Comparison of ENCODE assay signal across 25 cellular contexts in the genomic region with DNA sequence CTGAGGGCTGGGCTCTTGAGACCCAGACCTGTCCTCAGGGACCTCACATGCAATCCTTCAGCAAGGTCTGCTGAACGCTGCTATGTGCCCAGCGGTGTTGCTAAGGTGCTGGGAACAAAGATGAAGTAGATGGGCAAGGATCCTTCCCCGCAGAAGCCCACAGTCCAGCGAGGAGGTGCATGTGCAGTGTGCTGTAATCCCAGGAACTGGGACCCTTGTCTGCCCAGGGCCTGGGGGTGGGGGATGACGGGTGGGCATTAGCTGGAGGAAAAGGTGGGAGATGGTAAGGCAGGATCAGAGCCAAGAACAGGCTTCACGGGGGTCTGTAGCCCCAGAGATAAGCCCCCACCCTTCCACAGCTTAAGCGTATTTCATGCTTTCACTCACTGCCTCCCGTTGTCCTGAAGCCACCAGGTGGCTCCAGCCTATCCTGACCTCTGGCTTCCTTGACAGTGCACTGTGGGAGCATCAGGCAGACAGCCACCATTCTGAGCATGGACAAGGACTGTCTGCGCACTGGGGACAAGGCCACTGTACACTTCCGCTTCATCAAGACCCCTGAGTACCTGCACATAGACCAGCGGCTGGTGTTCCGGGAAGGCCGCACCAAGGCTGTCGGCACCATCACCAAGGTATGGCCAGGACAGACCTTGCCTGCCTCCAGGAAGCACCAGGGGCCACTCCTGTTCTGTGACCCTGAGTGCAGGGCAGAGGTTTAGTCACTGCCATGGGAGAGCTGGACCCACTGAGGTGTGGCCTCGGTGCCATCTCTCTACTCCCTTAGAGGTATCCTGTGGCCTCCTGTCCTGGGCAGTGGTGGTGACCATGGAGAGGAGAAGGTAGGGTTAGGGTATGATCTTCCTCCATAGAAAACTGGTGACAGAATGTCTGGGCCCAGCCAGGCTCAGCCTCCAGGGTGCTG. TPM values are rescaled to one million over a fixed set of nuclear protein-coding genes. Genes with fewer than 3 reads are reported as not detected.
DNase-seq lines count a peak whose midpoint lies in the region; ATAC-seq, FAIRE-seq and TF ChIP-seq lines count a peak whose summit lies in the region.
"Had no signal": no experiment of that assay in that cellular context is flagged by ENCODE, and none has a peak within 500 bp of the region (broad histone marks: within the 10 kb centered on the region; RNA-seq: fewer than 3 reads in every experiment).

No MANE protein-coding gene starts in this region.

- SMC1A ChIA-PET in GM12878 (lab: Charles Lee; ENCODE audit: uncharacterized antibody, unreplicated experiment): no interaction called here

- no peaks in the 10 kb centered on the region for H3K9me3 ChIP-seq in GM12878 (replicated peaks; ENCODE audit: control insufficient read depth, insufficient read depth, low read length)
- H3K9me3 ChIP-seq: A549, lower lobe of right lung had no signal

- ATAC-seq in GM12878: no peak
- no peak for ATAC-seq in memory B cell (ENCODE audit: low read depth)
- no peak for ATAC-seq in stimulated activated memory B cell treated with anti-CD40 and anti-IgM and Interleukin-4, amounts not matched to agents 10 μg/mL and 1 μg/mL and 100 μg/mL, for 72 hours
- ATAC-seq in HG02840 (IDR thresholded peaks at IDR 0.05; ENCODE audit: low FRiP score, unreplicated experiment): no peak
- ATAC-seq: A549, lower lobe of right lung had no signal

- H3K79me2 ChIP-seq in GM12878 (ENCODE audit: control insufficient read depth, insufficient read depth, low read length): no peaks in the 10 kb centered on the region

- no peak for DNase-seq in activated T-cell treated with anti-CD3 and anti-CD28 coated beads, Interleukin-2, amount 50 U/mL, for 24 hours
- DNase-seq in activated T-cell treated with anti-CD3 and anti-CD28 coated beads for 4 hours (no peak), GM12878 (ENCODE audit: low read depth, low spot score) (no peak), memory B cell (ENCODE audit: low spot score in 2 of 2) (no peak), islet precursor cell (no peak), OCI-M2 (lab: John Stamatoyannopoulos, UW; ENCODE audit: unreplicated experiment) (no peak)
- DNase-seq: activated CD4-positive, alpha-beta T cell treated with anti-CD3 and anti-CD28 coated beads, Interleukin-2, amount 10 ng/mL, durations not matched to agents 24 days and 14 days; activated CD8-positive, alpha-beta memory T cell treated with anti-CD3 and anti-CD28 coated beads, Interleukin-2, amount 50 U/mL, for 4 hours; activated effector memory CD4-positive, alpha-beta T cell treated with Interleukin-2 at 50 U/mL for 16 hours; amygdala; HCEC 1CT; lower lobe of right lung; NCI-H1048; NCI-H187; NCI-H2171 treated with DMSO at 0.1 percent for 48 hours; NCI-H526 treated with DMSO at 0.1 percent for 48 hours; nucleus accumbens; T-helper 1 cell had no signal

- no peak overlapping the region for H3K27ac ChIP-seq in GM12878 (ENCODE audit: control insufficient read depth, insufficient read depth)
- H3K27ac ChIP-seq: A549, lower lobe of right lung had no signal

- no peak overlapping the region for H3K4me2 ChIP-seq in GM12878 (ENCODE audit: control insufficient read depth, insufficient read depth)
- H3K4me2 ChIP-seq: A549 had no signal

- no peaks in the 10 kb centered on the region for H3K9me3 Mint-ChIP-seq in activated T-cell treated with anti-CD3 and anti-CD28 coated beads, Interleukin-2, amount 50 U/mL, for 24 hours
- no peaks in the 10 kb centered on the region for H3K9me3 Mint-ChIP-seq in memory B cell
- no peaks in the 10 kb centered on the region for H3K9me3 Mint-ChIP-seq in stimulated activated memory B cell treated with anti-CD40 and anti-IgM and Interleukin-4, amounts not matched to agents 10 μg/mL and 1 μg/mL and 100 μg/mL, for 72 hours
- H3K9me3 Mint-ChIP-seq: activated CD4-positive, alpha-beta T cell treated with anti-CD3 and anti-CD28 coated beads, Interleukin-2, amount 10 ng/mL, durations not matched to agents 24 days and 14 days had no signal

- no peaks in the 10 kb centered on the region for H3K27me3 ChIP-seq in GM12878 (replicated peaks in 1 of 2; ENCODE audit: control insufficient read depth in 2 of 2, insufficient read depth in 2 of 2, low read length in 1 of 2)

- BruUV-seq in GM12878 (replicated peaks; lab: Mats Ljungman, UMichigan): no TSS peak

- H3K27ac Mint-ChIP-seq in activated T-cell treated with anti-CD3 and anti-CD28 coated beads, Interleukin-2, amount 50 U/mL, for 24 hours: peak overlapping the region; percentile 42
- H3K27ac Mint-ChIP-seq in memory B cell: peak overlapping the region; percentile 17
- peak overlapping the region; percentile 15 for H3K27ac Mint-ChIP-seq in stimulated activated memory B cell treated with anti-CD40 and anti-IgM and Interleukin-4, amounts not matched to agents 10 μg/mL and 1 μg/mL and 100 μg/mL, for 72 hours
- H3K27ac Mint-ChIP-seq: activated CD4-positive, alpha-beta T cell treated with anti-CD3 and anti-CD28 coated beads, Interleukin-2, amount 10 ng/mL, durations not matched to agents 24 days and 14 days; B cell had no signal

- peaks cover 50 to 74% of the 10 kb centered on the region in 2 experiments for H3K36me3 ChIP-seq in GM12878 (ENCODE audit: control insufficient read depth in 2 of 2, insufficient read depth in 2 of 2, low read length in 1 of 2)

- H3K4me1 Mint-ChIP-seq in activated T-cell treated with anti-CD3 and anti-CD28 coated beads, Interleukin-2, amount 50 U/mL, for 24 hours (ENCODE audit: low read depth): peaks cover 3% of the 10 kb centered on the region
- peaks cover 11% of the 10 kb centered on the region for H3K4me1 Mint-ChIP-seq in memory B cell
- peaks cover 2% of the 10 kb centered on the region for H3K4me1 Mint-ChIP-seq in stimulated activated memory B cell treated with anti-CD40 and anti-IgM and Interleukin-4, amounts not matched to agents 10 μg/mL and 1 μg/mL and 100 μg/mL, for 72 hours

- H3K9ac ChIP-seq in GM12878 (ENCODE audit: control insufficient read depth, insufficient read depth, low read length): no peak overlapping the region

- H3K36me3 Mint-ChIP-seq in activated T-cell treated with anti-CD3 and anti-CD28 coated beads, Interleukin-2, amount 50 U/mL, for 24 hours (ENCODE audit: low read depth): peaks cover 100% of the 10 kb centered on the region
- peaks cover 33% of the 10 kb centered on the region for H3K36me3 Mint-ChIP-seq in memory B cell
- H3K36me3 Mint-ChIP-seq in stimulated activated memory B cell treated with anti-CD40 and anti-IgM and Interleukin-4, amounts not matched to agents 10 μg/mL and 1 μg/mL and 100 μg/mL, for 72 hours: peaks cover 71% of the 10 kb centered on the region

- no peak for TF ChIP-seq RAD21 in GM12878 (IDR thresholded peaks at IDR 0.05; ENCODE audit: insufficient read depth, low read depth, low read length)

- in situ Hi-C loops in GM12878 (cut with MboI): no loop called here

- POLR2A ChIA-PET in GM12878 (lab: Charles Lee): no interaction called here

- no peak overlapping the region for H2AFZ ChIP-seq in GM12878 (ENCODE audit: control insufficient read depth, low read depth, low read length)

- no peaks in the 10 kb centered on the region for H3K4me1 ChIP-seq in GM12878 (ENCODE audit: control insufficient read depth, insufficient read depth, low read length)
- H3K4me1 ChIP-seq: A549 had no signal

- no peak for TF ChIP-seq EP300 in GM12878 (IDR thresholded peaks at IDR 0.05; ENCODE audit: borderline replicate concordance in 1 of 2, control insufficient read depth in 1 of 2, low read depth in 2 of 2, low read length in 2 of 2)

- RAD21 ChIA-PET in GM12878 (lab: Charles Lee; ENCODE audit: unreplicated experiment): no interaction called here

- WGBS in GM12878 (ENCODE audit: insufficient coverage, insufficient replicate concordance, low lambda C conversion rate, missing lambda C conversion rate): 95% methylated on average over 15 of the region's 15 CpGs

- 0 out of 2 replicates have a peak, but pooled peaks have one; percentile 16 for TF ChIP-seq POLR2A in GM12878 (IDR thresholded peaks at IDR 0.05; ENCODE audit: low read depth, low read length)

- TF ChIP-seq CTCF in GM12878 (IDR thresholded peaks at IDR 0.05 in 2 of 3, conservative IDR thresholded peaks at IDR 0.05 in 1 of 3; ENCODE audit: control insufficient read depth in 2 of 3, extremely low read depth in 1 of 3, insufficient read depth in 1 of 3, low read depth in 3 of 3, low read length in 3 of 3): no peak

- no peak for FAIRE-seq in GM12878 (lab: Jason Lieb, UNC)
- FAIRE-seq: A549, endometrium, GM12892, keratinocyte had no signal

- no peaks in the 10 kb centered on the region for H4K20me1 ChIP-seq in GM12878 (ENCODE audit: control insufficient read depth, insufficient read depth)

- no peak overlapping the region for H3K4me3 Mint-ChIP-seq in activated T-cell treated with anti-CD3 and anti-CD28 coated beads, Interleukin-2, amount 50 U/mL, for 24 hours
- no peak overlapping the region for H3K4me3 Mint-ChIP-seq in memory B cell
- no peak overlapping the region for H3K4me3 Mint-ChIP-seq in stimulated activated memory B cell treated with anti-CD40 and anti-IgM and Interleukin-4, amounts not matched to agents 10 μg/mL and 1 μg/mL and 100 μg/mL, for 72 hours
- H3K4me3 Mint-ChIP-seq: activated CD4-positive, alpha-beta T cell treated with anti-CD3 and anti-CD28 coated beads, Interleukin-2, amount 10 ng/mL, durations not matched to agents 24 days and 14 days; B cell had no signal

- CTCF ChIA-PET in GM12878 (lab: Yijun Ruan, JAX): no interaction called here

- H3K27me3 Mint-ChIP-seq in activated T-cell treated with anti-CD3 and anti-CD28 coated beads, Interleukin-2, amount 50 U/mL, for 24 hours: no peaks in the 10 kb centered on the region
- H3K27me3 Mint-ChIP-seq in memory B cell: no peaks in the 10 kb centered on the region
- no peaks in the 10 kb centered on the region for H3K27me3 Mint-ChIP-seq in stimulated activated memory B cell treated with anti-CD40 and anti-IgM and Interleukin-4, amounts not matched to agents 10 μg/mL and 1 μg/mL and 100 μg/mL, for 72 hours
- H3K27me3 Mint-ChIP-seq: activated CD4-positive, alpha-beta T cell treated with anti-CD3 and anti-CD28 coated beads, Interleukin-2, amount 10 ng/mL, durations not matched to agents 24 days and 14 days; B cell had no signal

- intact Hi-C loops in GM12878 (cut with micrococcal nuclease; ENCODE audit: unreplicated experiment): no loop called here

- H3K4me3 ChIP-seq in GM12878: no peak overlapping the region
- H3K4me3 ChIP-seq: A549, lower lobe of right lung had no signal

RNA-seq across cellular contexts. Expression of gene GTPBP1, which starts 22.0 kb away (rescaled TPM):
- 156 and 196 TPM in 2 replicates for total RNA-seq in GM12878 (2013; cell fraction: nucleolus; rRNA removed)
- total RNA-seq in GM12878 (2014; rRNA removed) (33.8 and 39.1 TPM in 2 replicates), GM12878 (2014; rRNA removed; fragmentation: Illumina TruSeq; extraction: Trizol) (20.6 and 20.8 TPM in 2 replicates), GM12878 (2021) (55.7 and 63.1 TPM in 2 replicates)
- 25.3 TPM for polyA plus RNA-seq in GM12878 (2011; ENCODE audit: low read depth)
- polyA plus RNA-seq in GM12878 (2011; rRNA removed) (28.0 and 47.0 TPM in 2 replicates), GM12878 (2014; fragmentation: Illumina TruSeq; extraction: Trizol) (16.6 and 39.2 TPM in 2 replicates), GM12878 (2014; fragmentation: Nextera tagmentation; extraction: Ambion mirVana) (1 to 10 TPM in 1 of 2 experiments, under 1 TPM in 1; 0.89 to 1.9 TPM), GM12878 (2014; rRNA removed) (46.2 and 57.3 TPM in 2 replicates), GM12878 (2016; fragmentation: Nextera tagmentation; extraction: Ambion mirVana) (10 to 100 TPM; 25.7 to 29.3 TPM)
- 32.9 and 43.9 TPM in 2 replicates for polyA plus RNA-seq in GM12878 (2011; cell fraction: cytosol; rRNA removed)
- polyA plus RNA-seq in GM12878 (2011; cell fraction: nucleus; rRNA removed): 185 and 188 TPM in 2 replicates
- polyA plus RNA-seq in GM12878 (2012): 37.0 and 38.4 TPM in 2 replicates
- polyA minus RNA-seq in GM12878 (2011; rRNA and poly(A)+ RNA removed): 56.7 and 73.3 TPM in 2 replicates
- polyA minus RNA-seq in GM12878 (2011; cell fraction: cytosol; rRNA and poly(A)+ RNA removed): 15.3 and 19.2 TPM in 2 replicates
- 76.4 and 113 TPM in 2 replicates for polyA minus RNA-seq in GM12878 (2011; cell fraction: nucleus; rRNA and poly(A)+ RNA removed)

RNA-seq across cellular contexts. Expression of gene JOSD1, which starts 27.0 kb away (rescaled TPM):
- total RNA-seq in GM12878 (2013; cell fraction: nucleolus; rRNA removed): 42.3 and 42.8 TPM in 2 replicates
- total RNA-seq in GM12878 (2014; rRNA removed): 50.4 and 65.1 TPM in 2 replicates
- 37.1 and 37.9 TPM in 2 replicates for total RNA-seq in GM12878 (2014; rRNA removed; fragmentation: Illumina TruSeq; extraction: Trizol)
- 48.1 and 53.4 TPM in 2 replicates for total RNA-seq in GM12878 (2021)
- polyA plus RNA-seq in GM12878 (2011; ENCODE audit: low read depth): 24.6 TPM
- polyA plus RNA-seq in GM12878 (2011; rRNA removed): 47.4 and 54.6 TPM in 2 replicates
- 70.1 and 74.6 TPM in 2 replicates for polyA plus RNA-seq in GM12878 (2011; cell fraction: cytosol; rRNA removed)
- 35.7 and 38.5 TPM in 2 replicates for polyA plus RNA-seq in GM12878 (2011; cell fraction: nucleus; rRNA removed)
- 33.3 and 35.5 TPM in 2 replicates for polyA plus RNA-seq in GM12878 (2012)
- 43.9 and 48.6 TPM in 2 replicates for polyA plus RNA-seq in GM12878 (2014; fragmentation: Illumina TruSeq; extraction: Trizol)
- polyA plus RNA-seq in GM12878 (2014; fragmentation: Nextera tagmentation; extraction: Ambion mirVana): 10 to 100 TPM; 11.9 to 15.9 TPM
- polyA plus RNA-seq in GM12878 (2014; rRNA removed): 50.0 and 50.8 TPM in 2 replicates
- polyA plus RNA-seq in GM12878 (2016; fragmentation: Nextera tagmentation; extraction: Ambion mirVana): 1 to 10 TPM; 6.2 to 7.8 TPM
- 46.8 and 52.2 TPM in 2 replicates for polyA minus RNA-seq in GM12878 (2011; rRNA and poly(A)+ RNA removed)
- polyA minus RNA-seq in GM12878 (2011; cell fraction: cytosol; rRNA and poly(A)+ RNA removed): 24.2 and 27.9 TPM in 2 replicates
- 11.6 and 18.6 TPM in 2 replicates for polyA minus RNA-seq in GM12878 (2011; cell fraction: nucleus; rRNA and poly(A)+ RNA removed)

RNA-seq across cellular contexts. Expression of gene SUN2, which starts 28.0 kb away (rescaled TPM):
- total RNA-seq in GM12878 (2013; cell fraction: nucleolus; rRNA removed): 163 and 168 TPM in 2 replicates
- total RNA-seq in GM12878 (2014; rRNA removed) (69.8 and 87.5 TPM in 2 replicates), GM12878 (2014; rRNA removed; fragmentation: Illumina TruSeq; extraction: Trizol) (30.6 and 33.1 TPM in 2 replicates), GM12878 (2021) (93.4 and 107 TPM in 2 replicates)
- polyA plus RNA-seq in GM12878 (2011; ENCODE audit: low read depth): 26.3 TPM
- polyA plus RNA-seq in GM12878 (2011; rRNA removed) (18.6 and 38.7 TPM in 2 replicates), GM12878 (2014; fragmentation: Illumina TruSeq; extraction: Trizol) (8.7 and 26.2 TPM in 2 replicates), GM12878 (2014; fragmentation: Nextera tagmentation; extraction: Ambion mirVana) (under 1 TPM; 0.18 to 0.95 TPM), GM12878 (2014; rRNA removed) (78.0 and 103 TPM in 2 replicates), GM12878 (2016; fragmentation: Nextera tagmentation; extraction: Ambion mirVana) (10 to 100 TPM; 10.4 to 40.8 TPM)
- polyA plus RNA-seq in GM12878 (2011; cell fraction: cytosol; rRNA removed): 48.0 and 68.9 TPM in 2 replicates
- polyA plus RNA-seq in GM12878 (2011; cell fraction: nucleus; rRNA removed): 156 and 202 TPM in 2 replicates
- 56.9 and 62.2 TPM in 2 replicates for polyA plus RNA-seq in GM12878 (2012)
- 49.2 and 105 TPM in 2 replicates for polyA minus RNA-seq in GM12878 (2011; rRNA and poly(A)+ RNA removed)
- 31.7 and 37.9 TPM in 2 replicates for polyA minus RNA-seq in GM12878 (2011; cell fraction: cytosol; rRNA and poly(A)+ RNA removed)
- polyA minus RNA-seq in GM12878 (2011; cell fraction: nucleus; rRNA and poly(A)+ RNA removed): 52.8 and 89.5 TPM in 2 replicates

RNA-seq across cellular contexts. Expression of gene TOMM22, which starts 46.0 kb away (rescaled TPM):
- 12.9 and 15.1 TPM in 2 replicates for total RNA-seq in GM12878 (2013; cell fraction: nucleolus; rRNA removed)
- 97.3 and 107 TPM in 2 replicates for total RNA-seq in GM12878 (2014; rRNA removed)
- 87.8 and 92.6 TPM in 2 replicates for total RNA-seq in GM12878 (2014; rRNA removed; fragmentation: Illumina TruSeq; extraction: Trizol)
- total RNA-seq in GM12878 (2021): 133 and 134 TPM in 2 replicates
- polyA plus RNA-seq in GM12878 (2011; ENCODE audit: low read depth): 32.5 TPM
- polyA plus RNA-seq in GM12878 (2011; rRNA removed): 71.8 and 89.6 TPM in 2 replicates
- 39.3 and 54.7 TPM in 2 replicates for polyA plus RNA-seq in GM12878 (2011; cell fraction: cytosol; rRNA removed)
- 23.3 and 25.9 TPM in 2 replicates for polyA plus RNA-seq in GM12878 (2011; cell fraction: nucleus; rRNA removed)
- 55.0 and 72.2 TPM in 2 replicates for polyA plus RNA-seq in GM12878 (2012)
- polyA plus RNA-seq in GM12878 (2014; fragmentation: Illumina TruSeq; extraction: Trizol): 116 and 131 TPM in 2 replicates
- 10 to 100 TPM; 37.6 to 62.2 TPM for polyA plus RNA-seq in GM12878 (2014; fragmentation: Nextera tagmentation; extraction: Ambion mirVana)
- polyA plus RNA-seq in GM12878 (2014; rRNA removed): 69.9 and 70.8 TPM in 2 replicates
- 100 to 1,000 TPM; 194 to 197 TPM for polyA plus RNA-seq in GM12878 (2016; fragmentation: Nextera tagmentation; extraction: Ambion mirVana)
- polyA minus RNA-seq in GM12878 (2011; rRNA and poly(A)+ RNA removed): 35.8 and 38.8 TPM in 2 replicates
- polyA minus RNA-seq in GM12878 (2011; cell fraction: cytosol; rRNA and poly(A)+ RNA removed): 20.8 and 24.8 TPM in 2 replicates
- polyA minus RNA-seq in GM12878 (2011; cell fraction: nucleus; rRNA and poly(A)+ RNA removed): 6.9 and 9.3 TPM in 2 replicates
